Comparison of ENCODE assay signal across 10 cellular contexts in the genomic region with DNA sequence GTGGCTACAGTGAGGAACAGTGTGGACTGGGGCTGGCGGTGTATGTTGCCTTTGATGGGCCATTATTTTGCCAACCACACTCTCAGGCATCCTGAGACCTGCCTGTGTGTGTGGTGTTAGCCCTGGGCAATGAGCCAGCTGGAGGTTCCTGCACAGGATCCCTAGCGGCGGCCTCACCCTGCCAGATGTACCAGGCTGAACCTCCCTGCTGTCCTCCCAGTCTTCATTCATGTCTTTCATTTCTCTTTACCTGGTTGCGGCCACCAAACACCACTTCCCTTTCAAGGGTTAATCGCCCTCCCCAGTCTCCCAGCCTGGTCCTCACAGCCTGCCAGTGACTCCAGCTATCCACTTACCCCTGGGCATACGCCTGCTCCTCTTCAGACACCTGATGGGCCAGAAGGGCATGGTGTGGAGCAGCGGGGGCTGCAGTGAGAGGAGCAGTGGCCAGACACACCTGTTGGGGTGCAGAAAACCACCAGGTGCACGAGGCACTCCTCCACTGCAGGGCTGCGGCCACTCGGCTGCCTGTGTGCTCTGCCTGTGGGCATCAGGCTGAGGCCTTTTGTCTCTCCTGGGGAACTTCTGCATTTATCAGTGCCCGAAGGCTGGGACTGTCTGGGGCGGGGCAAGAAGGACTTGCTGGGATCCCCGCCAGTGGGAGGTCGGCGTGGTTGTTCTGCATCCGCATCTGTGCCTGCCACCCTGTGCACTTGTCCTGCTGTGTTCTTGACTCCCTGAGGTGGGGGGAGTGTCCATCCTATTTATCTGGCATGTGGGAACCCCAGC.
DNase-seq lines count a peak whose midpoint lies in the region; ATAC-seq and FAIRE-seq lines count a peak whose summit lies in the region.
"Had no signal": no experiment of that assay in that cellular context is flagged by ENCODE, and none has a peak within 500 bp of the region (broad histone marks: within the 10 kb centered on the region; RNA-seq: fewer than 3 reads in every experiment).

No MANE protein-coding gene starts in this region.

- DNase-seq in CMK (ENCODE audit: low read depth) (peak; percentile 76), HUDEP-2 (lab: John Stamatoyannopoulos, UW; ENCODE audit: unreplicated experiment in 76 of 76) (peak in 54 of 76 experiments; percentile 5 to 74 (median 38)), SKM-1 treated with dmso at 0.1 percent for 144 hours (lab: John Stamatoyannopoulos, UW; ENCODE audit: unreplicated experiment) (peak; percentile 61), left ventricle myocardium superior (peak; percentile 65), MG63 (no peak), cortex of kidney (lab: John Stamatoyannopoulos, UW) (no peak), GM19239 (ENCODE audit: insufficient read length, low spot score) (no peak), NCI-H2107 treated with DMSO at 0.1 percent for 48 hours (lab: John Stamatoyannopoulos, UW; ENCODE audit: unreplicated experiment) (no peak)

- no peaks in the 10 kb centered on the region for H3K9me3 ChIP-seq in MG63

- peak; percentile 82 for ATAC-seq in left ventricle myocardium superior

- H3K4me3 ChIP-seq in MG63, result no peak overlapping the region

- FAIRE-seq in GM19239 (lab: Jason Lieb, UNC), result no peak
- FAIRE-seq: endometrium, islet of Langerhans had no signal

- H3K27me3 ChIP-seq in MG63, result no peaks in the 10 kb centered on the region

- H3K36me3 ChIP-seq in MG63, result no peaks in the 10 kb centered on the region

- intact Hi-C loops in left ventricle myocardium superior (cut with micrococcal nuclease), result no loop called here

Comparison
In these comparisons a context has a peak if more than half of its experiments do, and no peak if none do; other contexts are left out.
1. DNase-seq: peak in CMK (single experiment), HUDEP-2 (54 of 76), SKM-1 treated with dmso at 0.1 percent for 144 hours (single experiment) and left ventricle myocardium superior (single experiment); none in MG63 (single experiment), cortex of kidney (single experiment), GM19239 (single experiment) and NCI-H2107 treated with DMSO at 0.1 percent for 48 hours (single experiment).